In the genomic region with DNA sequence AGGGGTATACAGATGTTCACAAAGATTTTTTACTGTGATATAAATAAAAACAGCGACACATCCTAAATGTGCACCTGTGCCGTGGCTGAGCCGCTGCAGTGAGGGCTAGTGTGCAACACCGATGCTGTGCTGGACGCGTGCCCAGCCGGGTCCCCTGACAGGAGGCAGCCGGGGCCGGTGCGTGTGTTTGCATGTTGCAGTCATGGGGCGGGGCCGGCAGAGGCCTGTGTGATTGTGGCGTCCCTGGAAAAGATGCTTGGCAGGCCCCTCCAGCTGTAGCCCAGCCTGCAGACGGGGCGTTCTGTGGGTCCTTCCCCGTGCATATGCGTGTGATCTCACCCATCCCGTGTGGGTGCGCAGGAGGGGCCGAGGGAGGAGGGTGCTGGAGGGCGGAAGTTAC, we compare ENCODE assay signal across 15 cellular contexts. TPM values are rescaled to one million over a fixed set of nuclear protein-coding genes. Genes with fewer than 3 reads are reported as not detected.
DNase-seq lines count a peak whose midpoint lies in the region; ATAC-seq lines count a peak whose summit lies in the region.
"Had no signal": no experiment of that assay in that cellular context is flagged by ENCODE, and none has a peak within 500 bp of the region (broad histone marks: within the 10 kb centered on the region; RNA-seq: fewer than 3 reads in every experiment).

No MANE protein-coding gene starts in this region.

- H4K8ac ChIP-seq in mesenchymal stem cell (ENCODE audit: low read length), result no peak overlapping the region

- no peak overlapping the region for H3K18ac ChIP-seq in mesenchymal stem cell (ENCODE audit: low read depth in 1 of 2, low read length in 2 of 2)

- H2BK12ac ChIP-seq in mesenchymal stem cell (ENCODE audit: low read length in 2 of 2), result no peak overlapping the region

- H3K27me3 ChIP-seq in BLaER1 treated with 17β-estradiol and CSF1 and Interleukin-3, amounts not matched to agents 10 nM and 100 nM, result peaks cover 0 to 62% (median 0%) of the 10 kb centered on the region in 11 experiments; a peak in 8 of 22 replicates
- no peaks in the 10 kb centered on the region for H3K27me3 ChIP-seq in mesenchymal stem cell (ENCODE audit: control insufficient read depth in 1 of 2, insufficient read depth in 1 of 2, low read length in 2 of 2)

- peak overlapping the region; percentile 18 for H4K91ac ChIP-seq in mesenchymal stem cell (ENCODE audit: low read length)

- no peak overlapping the region for H3K23ac ChIP-seq in mesenchymal stem cell (ENCODE audit: low read length in 2 of 2)

- H3K4me1 ChIP-seq in BLaER1 treated with 17β-estradiol and CSF1 and Interleukin-3, amounts not matched to agents 10 nM and 100 nM, result peaks cover 45 to 100% (median 99%) of the 10 kb centered on the region in 10 experiments
- peaks cover 13% of the 10 kb centered on the region for H3K4me1 ChIP-seq in mesenchymal stem cell (ENCODE audit: control insufficient read depth, insufficient read depth, low read depth, low read length)

- peak overlapping the region in 3 of 11 experiments; percentile 42 to 82 (median 80); a peak in 3 of 22 replicates for H3K27ac ChIP-seq in BLaER1 treated with 17β-estradiol and CSF1 and Interleukin-3, amounts not matched to agents 10 nM and 100 nM
- H3K27ac ChIP-seq in mesenchymal stem cell (ENCODE audit: low read length, poor library complexity, severe bottlenecking), result no peak overlapping the region
- H3K27ac ChIP-seq: VCaP had no signal

- H2BK5ac ChIP-seq in mesenchymal stem cell (ENCODE audit: low read depth, low read length, poor library complexity, severe bottlenecking), result no peak overlapping the region

- no peak overlapping the region for H2BK120ac ChIP-seq in mesenchymal stem cell (ENCODE audit: low read depth, low read length)

- ATAC-seq in GM18519 (IDR thresholded peaks at IDR 0.05; ENCODE audit: low FRiP score, unreplicated experiment) (no peak), GM21360 (IDR thresholded peaks at IDR 0.05; ENCODE audit: unreplicated experiment) (no peak)
- ATAC-seq: stimulated activated naive B cell treated with anti-CD40 and anti-IgM and Interleukin-4, amounts not matched to agents 10 μg/mL and 1 μg/mL and 100 μg/mL, for 72 hours had no signal

- peaks cover 46% of the 10 kb centered on the region for H3K79me1 ChIP-seq in mesenchymal stem cell (replicated peaks; ENCODE audit: low read length, poor library complexity, severe bottlenecking)

- H3K4me3 ChIP-seq in BLaER1 treated with 17β-estradiol and CSF1 and Interleukin-3, amounts not matched to agents 10 nM and 100 nM, result peak overlapping the region in 1 of 10 experiments; percentile 6; a peak in 1 of 20 replicates
- H3K4me3 ChIP-seq in mesenchymal stem cell (ENCODE audit: insufficient read depth in 1 of 2, low read depth in 1 of 2, low read length in 2 of 2), result no peak overlapping the region

- no peak overlapping the region for H2BK15ac ChIP-seq in mesenchymal stem cell (ENCODE audit: low read depth, poor library complexity, severe bottlenecking)

- H2AFZ ChIP-seq in mesenchymal stem cell (ENCODE audit: low read depth, low read length), result no peak overlapping the region

- H4K20me1 ChIP-seq in BLaER1 treated with 17β-estradiol and CSF1 and Interleukin-3, amounts not matched to agents 10 nM and 100 nM, result peaks cover 4 to 100% (median 95%) of the 10 kb centered on the region in 11 experiments; a peak in 20 of 22 replicates

- H3K4ac ChIP-seq in mesenchymal stem cell (ENCODE audit: low read depth in 1 of 2, low read length in 2 of 2), result no peak overlapping the region

- H3K9ac ChIP-seq in BLaER1 treated with 17β-estradiol and CSF1 and Interleukin-3, amounts not matched to agents 10 nM and 100 nM, result peak overlapping the region in 3 of 11 experiments; percentile 25 to 74 (median 35); a peak in 5 of 22 replicates
- no peak overlapping the region for H3K9ac ChIP-seq in mesenchymal stem cell (ENCODE audit: low read length)

- DNase-seq in NAMALWA (ENCODE audit: low spot score) (peak; percentile 94), SHP77 (lab: John Stamatoyannopoulos, UW) (peak; percentile 63 to 84), mesenchymal stem cell (no peak), NCI-H524 treated with DMSO at 0.1 percent for 48 hours (lab: John Stamatoyannopoulos, UW) (no peak), MV-4-11 (lab: John Stamatoyannopoulos, UW) (no peak)
- DNase-seq: activated naive CD8-positive, alpha-beta T cell treated with anti-CD3 and anti-CD28 coated beads, Interleukin-2, amount 10 ng/mL, durations not matched to agents 7 days and 5 days; GOT3; Kasumi-1; NCI-H748 treated with DMSO at 0.1 percent for 48 hours; stimulated activated CD4-positive, alpha-beta T cell treated with anti-CD3 and anti-CD28 coated beads, Interleukin-4, amount 100 ng/mL, for 24 hours; stimulated activated naive B cell treated with anti-CD40 and anti-IgM and Interleukin-4, amounts not matched to agents 10 μg/mL and 1 μg/mL and 100 μg/mL, for 72 hours had no signal

- peaks cover 30 to 100% (median 43%) of the 10 kb centered on the region in 11 experiments; a peak in 21 of 22 replicates for H3K36me3 ChIP-seq in BLaER1 treated with 17β-estradiol and CSF1 and Interleukin-3, amounts not matched to agents 10 nM and 100 nM
- peaks cover 87 to 89% of the 10 kb centered on the region in 2 experiments for H3K36me3 ChIP-seq in mesenchymal stem cell (ENCODE audit: control insufficient read depth in 1 of 2, insufficient read depth in 2 of 2, low read depth in 1 of 2, low read length in 2 of 2)

- WGBS in mesenchymal stem cell, result 95% methylated on average over 21 of the region's 21 CpGs

- H3K14ac ChIP-seq in mesenchymal stem cell (ENCODE audit: low read length in 2 of 2), result no peak overlapping the region

- H2AK5ac ChIP-seq in mesenchymal stem cell (ENCODE audit: low read length, severe bottlenecking), result no peak overlapping the region

- H3K9me3 ChIP-seq in BLaER1 treated with 17β-estradiol and CSF1 and Interleukin-3, amounts not matched to agents 10 nM and 100 nM (replicated peaks in 1 of 11), result no peaks in the 10 kb centered on the region
- H3K9me3 ChIP-seq in mesenchymal stem cell (ENCODE audit: control insufficient read depth, low read length), result no peaks in the 10 kb centered on the region

- peak overlapping the region; percentile 15 to 97 (median 87); a peak in 20 of 22 replicates for H3K4me2 ChIP-seq in BLaER1 treated with 17β-estradiol and CSF1 and Interleukin-3, amounts not matched to agents 10 nM and 100 nM
- H3K4me2 ChIP-seq in mesenchymal stem cell (ENCODE audit: low read length, poor library complexity, severe bottlenecking), result no peak overlapping the region

RNA-seq across cellular contexts. Expression of a gene that starts 30.6 kb away (rescaled TPM):
- polyA plus RNA-seq in mesenchymal stem cell (2013, experiment 1 of 2), result not detected
- not detected for polyA plus RNA-seq in mesenchymal stem cell (2013, experiment 2 of 2)

Comparison
In these comparisons a context has a peak if more than half of its experiments do, and no peak if none do; other contexts are left out.
1. DNase-seq: peak in NAMALWA (single experiment) and SHP77 (2 of 2); none in mesenchymal stem cell (single experiment), NCI-H524 treated with DMSO at 0.1 percent for 48 hours (single experiment) and MV-4-11 (single experiment).